In the genomic region with DNA sequence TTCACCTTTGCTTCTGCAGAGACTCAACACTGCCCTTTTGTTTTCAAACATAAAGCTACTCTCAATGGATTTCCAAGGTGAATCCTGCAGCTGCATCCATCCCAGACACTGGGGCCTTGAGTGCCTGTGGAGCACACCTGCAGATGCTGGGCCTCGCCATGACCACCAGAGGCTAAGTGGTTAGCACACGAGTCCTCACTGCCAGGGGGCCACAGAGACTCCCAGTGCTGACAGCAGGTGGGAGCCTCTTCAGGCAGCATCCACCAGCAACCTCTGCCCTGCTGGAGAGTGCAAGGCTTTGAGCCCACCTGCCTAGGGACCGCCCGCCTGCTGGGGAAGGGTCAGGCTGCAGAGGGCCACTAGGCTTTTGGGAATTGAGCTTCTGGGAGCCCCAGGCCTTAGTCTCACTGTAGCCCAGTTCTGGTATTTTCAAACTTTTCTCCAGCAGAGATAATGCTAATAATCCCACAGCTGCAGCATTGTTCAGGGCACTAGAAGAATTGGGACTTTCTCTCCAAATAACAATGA, we compare ENCODE assay signal across 17 cellular contexts.
"Had no signal": no experiment of that assay in that cellular context is flagged by ENCODE, and none has a peak within 500 bp of the region (broad histone marks: within the 10 kb centered on the region; RNA-seq: fewer than 3 reads in every experiment).

No MANE protein-coding gene starts in this region.

- H3K4me3 ChIP-seq: coronary artery, gastroesophageal sphincter, heart right ventricle had no signal

- H3K36me3 ChIP-seq: heart right ventricle had no signal

- FAIRE-seq: endometrium had no signal

- ATAC-seq: activated CD4-positive, CD25-positive, alpha-beta regulatory T cell treated with anti-CD3 and anti-CD28 coated beads, Interleukin-2, amount 50 U/mL, for 24 hours; activated naive CD8-positive, alpha-beta T cell treated with anti-CD3 and anti-CD28 coated beads, Interleukin-2, amount 50 U/mL, for 24 hours; activated T-cell treated with anti-CD3 and anti-CD28 coated beads, Interleukin-2, amount 50 U/mL, for 4 hours; gastroesophageal sphincter; heart right ventricle; left ventricle myocardium superior; stimulated activated naive B cell treated with anti-CD40 and anti-IgM and Interleukin-4, amounts not matched to agents 10 μg/mL and 1 μg/mL and 100 μg/mL, for 72 hours had no signal

- H3K27ac ChIP-seq: coronary artery, gastroesophageal sphincter, heart right ventricle had no signal

- DNase-seq: activated CD4-positive, alpha-beta T cell treated with anti-CD3 and anti-CD28 coated beads, Interleukin-2, amount 10 ng/mL, durations not matched to agents 7 days and 5 days; activated CD8-positive, alpha-beta memory T cell treated with anti-CD3 and anti-CD28 coated beads, Interleukin-2, amount 50 U/mL, for 4 hours; activated naive CD4-positive, alpha-beta T cell treated with anti-CD3 and anti-CD28 coated beads, Interleukin-2, amount 10 ng/mL, durations not matched to agents 7 days and 5 days; activated naive CD8-positive, alpha-beta T cell treated with anti-CD3 and anti-CD28 coated beads, Interleukin-2, amount 50 U/mL, for 24 hours; activated T-cell treated with anti-CD3 and anti-CD28 coated beads, Interleukin-2, amount 50 U/mL, for 4 hours; anterior cingulate cortex; heart right ventricle; immature natural killer cell; kidney glomerular epithelial cell; left ventricle myocardium superior; nephron progenitor cell; retina; stimulated activated naive B cell treated with anti-CD40 and anti-IgM and Interleukin-4, amounts not matched to agents 10 μg/mL and 1 μg/mL and 100 μg/mL, for 72 hours had no signal

- H3K9me3 ChIP-seq: gastroesophageal sphincter, heart right ventricle had no signal

- H3K27me3 ChIP-seq: gastroesophageal sphincter had no signal
